ENCODE assay signal across 8 cellular contexts in the genomic region with DNA sequence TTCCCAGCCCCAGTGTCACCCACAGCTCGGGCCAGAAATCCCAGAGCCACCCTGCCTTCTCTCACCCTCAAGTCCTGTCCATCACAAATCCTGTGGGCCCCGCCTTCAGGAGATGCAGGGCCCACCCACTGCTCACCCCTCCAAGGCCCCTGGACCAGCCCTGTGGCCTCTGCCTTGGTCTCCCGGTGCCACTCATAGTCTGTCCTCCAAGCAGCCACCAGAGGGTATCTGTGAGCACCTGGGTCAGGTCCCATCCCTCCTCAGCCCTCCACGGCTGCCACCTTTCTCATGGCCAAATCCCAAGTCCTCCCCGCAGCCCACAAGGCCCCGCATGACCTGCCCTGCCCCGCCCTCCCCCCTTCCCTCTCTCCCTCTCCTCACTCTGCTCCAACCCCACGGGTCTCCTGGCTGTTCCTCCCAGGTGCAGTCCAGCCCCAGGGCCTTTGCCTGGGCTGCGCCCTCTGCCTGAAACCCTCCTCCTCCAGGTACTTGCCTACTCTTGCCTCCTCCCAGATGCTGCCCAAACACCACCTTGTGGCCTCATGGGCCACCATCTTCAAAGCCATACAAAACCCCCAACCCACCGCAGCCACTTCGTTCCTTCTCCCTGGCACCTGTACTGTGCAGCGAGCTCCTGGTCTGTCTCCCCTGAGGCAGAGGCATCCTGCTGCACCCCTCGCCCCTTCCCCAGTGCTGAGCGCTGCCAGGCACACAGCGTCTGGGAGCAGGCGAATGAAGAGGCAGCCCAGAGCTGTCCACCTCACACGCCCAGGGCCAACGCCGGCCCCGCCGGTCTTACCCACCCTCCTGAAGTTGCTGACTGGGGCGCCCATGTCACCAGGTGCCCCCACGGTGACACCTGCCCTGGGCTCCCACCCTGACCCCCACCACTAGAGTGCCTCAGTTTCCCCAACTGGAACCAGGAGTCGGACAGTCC. TPM values are rescaled to one million over a fixed set of nuclear protein-coding genes. Genes with fewer than 3 reads are reported as not detected.
DNase-seq lines count a peak whose midpoint lies in the region; ATAC-seq, FAIRE-seq and TF ChIP-seq lines count a peak whose summit lies in the region.

No MANE protein-coding gene starts in this region.

- H2AFZ ChIP-seq in H1 (ENCODE audit: low read length) (no peak overlapping the region), osteoblast (ENCODE audit: low read length) (no peak overlapping the region)

- TF ChIP-seq POLR2A in A549 (IDR thresholded peaks at IDR 0.05; ENCODE audit: low read length) (no peak), H1 (IDR thresholded peaks at IDR 0.05; ENCODE audit: control extremely low read depth in 1 of 2, low read depth in 2 of 2, low read length in 2 of 2) (no peak)

- TF ChIP-seq CTCF in A549 (IDR thresholded peaks at IDR 0.05): peak; percentile 33; the same call in 1 of the 3 replicates
- peak; percentile 76 for TF ChIP-seq CTCF in GM12872 (IDR thresholded peaks at IDR 0.05; ENCODE audit: insufficient read depth, low read depth, low read length)
- peak; percentile 64 to 77 (median 75) for TF ChIP-seq CTCF in H1 (IDR thresholded peaks at IDR 0.05; ENCODE audit: control extremely low read depth in 1 of 3, insufficient read depth in 1 of 3, low read depth in 1 of 3, low read length in 3 of 3)
- peak; percentile 29 for TF ChIP-seq CTCF in osteoblast (IDR thresholded peaks at IDR 0.05; ENCODE audit: extremely low read depth, low read depth, low read length)

- H4K20me1 ChIP-seq in H1 (replicated peaks in 1 of 2; ENCODE audit: control insufficient read depth in 1 of 2, insufficient read depth in 2 of 2, low read length in 2 of 2) (peaks cover 21 to 33% of the 10 kb centered on the region in 2 experiments), osteoblast (ENCODE audit: insufficient read depth, low read length) (peaks cover 23% of the 10 kb centered on the region)

- no peak overlapping the region for H3K14ac ChIP-seq in H1 (ENCODE audit: insufficient read length)

- H3K27me3 ChIP-seq in H1 (replicated peaks in 1 of 4; ENCODE audit: control insufficient read depth in 3 of 4, extremely low read depth in 1 of 4, insufficient read depth in 3 of 4, low read length in 3 of 4): no peaks in the 10 kb centered on the region
- H3K27me3 ChIP-seq in osteoblast (ENCODE audit: insufficient read depth, low read length): no peaks in the 10 kb centered on the region

- H3K18ac ChIP-seq in H1 (ENCODE audit: extremely low read depth, low read length): no peak overlapping the region

- H3K4me2 ChIP-seq in A549 (no peak overlapping the region), H1 (ENCODE audit: insufficient read depth in 1 of 2, low read depth in 2 of 2, low read length in 2 of 2) (no peak overlapping the region), osteoblast (ENCODE audit: insufficient read depth, low read length) (no peak overlapping the region)

- DNase-seq in A549 (ENCODE audit: low read depth in 1 of 2, low spot score in 1 of 2) (peak; percentile 62 to 72), SHP77 treated with DMSO at 0.1 percent for 48 hours (lab: John Stamatoyannopoulos, UW) (peak; percentile 2), H1 (ENCODE audit: low read depth in 1 of 2, low spot score in 2 of 2) (peak; percentile 54 to 73), osteoblast (ENCODE audit: insufficient read length, low spot score, missing footprints) (peak; percentile 97), GOT3 (lab: John Stamatoyannopoulos, UW) (no peak)

- no peak overlapping the region for H3K4me3 ChIP-seq in A549
- no peak overlapping the region for H3K4me3 ChIP-seq in H1 (ENCODE audit: extremely low read depth in 1 of 4, insufficient read depth in 2 of 4, low read depth in 3 of 4, low read length in 4 of 4)
- H3K4me3 ChIP-seq in osteoblast (ENCODE audit: insufficient read depth, low read length): no peak overlapping the region

- H3K36me3 ChIP-seq in H1 (ENCODE audit: control insufficient read depth in 2 of 4, insufficient read depth in 4 of 4, low read length in 3 of 4) (peaks cover 28 to 85% (median 66%) of the 10 kb centered on the region in 4 experiments), osteoblast (ENCODE audit: insufficient read depth, low read length) (peaks cover 43% of the 10 kb centered on the region)

- peak overlapping the region; percentile 71 for H4K8ac ChIP-seq in H1 (ENCODE audit: extremely low read depth, insufficient read depth, low read length)

- FAIRE-seq in A549 (lab: Jason Lieb, UNC) (no peak), H1 (lab: Jason Lieb, UNC) (no peak)

- peak overlapping the region; percentile 26; the same call in 1 of the 2 replicates for H2BK5ac ChIP-seq in H1 (ENCODE audit: low read depth, low read length)

- TF ChIP-seq EP300 in A549 (IDR thresholded peaks at IDR 0.05): no peak
- TF ChIP-seq EP300 in H1 (IDR thresholded peaks at IDR 0.05; ENCODE audit: borderline replicate concordance in 1 of 2, low read depth in 2 of 2, low read length in 2 of 2): no peak

- H3K4ac ChIP-seq in H1 (replicated peaks; ENCODE audit: insufficient read length, low read depth, low read length): no peak overlapping the region

- no peak overlapping the region for H2BK120ac ChIP-seq in H1 (replicated peaks; ENCODE audit: low read depth, low read length)

- POLR2A ChIA-PET in A549 (lab: Yijun Ruan, JAX) (no interaction called here), H1 (lab: Charles Lee; ENCODE audit: partially characterized antibody) (interaction anchor here (0.6 to 4.8 kb wide), 5 partner anchors 11 to 33 kb away, joined by 3 to 26 read pairs (median 3); a partner anchor contains a TSS)

- no peaks in the 10 kb centered on the region for H3K23me2 ChIP-seq in H1 (ENCODE audit: low read depth, low read length)

- no peak overlapping the region for H2AK5ac ChIP-seq in H1 (ENCODE audit: low read depth, low read length)

- H3K56ac ChIP-seq in H1 (replicated peaks; ENCODE audit: insufficient read length, low read depth, low read length): no peak overlapping the region

- no peak overlapping the region for H3K23ac ChIP-seq in H1 (ENCODE audit: insufficient read length)

- H3K9ac ChIP-seq in H1 (replicated peaks in 1 of 4; ENCODE audit: extremely low read depth in 1 of 4, low read depth in 3 of 4, low read length in 3 of 4): no peak overlapping the region

- peak; percentile 14 to 26; a peak in 2 of 5 replicates for TF ChIP-seq RAD21 in A549 (conservative IDR thresholded peaks at IDR 0.05 in 1 of 2, IDR thresholded peaks at IDR 0.05 in 1 of 2)
- TF ChIP-seq RAD21 in H1 (IDR thresholded peaks at IDR 0.05 in 1 of 2, conservative IDR thresholded peaks at IDR 0.05 in 1 of 2; ENCODE audit: low read depth in 2 of 2, low read length in 2 of 2): peak; percentile 32 to 48; a peak in 3 of 4 replicates

- H3K4me1 ChIP-seq in A549 (no peaks in the 10 kb centered on the region), H1 (replicated peaks in 1 of 4; ENCODE audit: control insufficient read depth in 3 of 4, insufficient read depth in 4 of 4, low read length in 3 of 4) (peaks cover 0 to 8% (median 4%) of the 10 kb centered on the region in 4 experiments; a peak in 3 of 7 replicates), osteoblast (ENCODE audit: insufficient read depth, low read length) (no peaks in the 10 kb centered on the region)

- H2BK15ac ChIP-seq in H1 (ENCODE audit: low read length): no peak overlapping the region

- peaks cover 0 to 4% of the 10 kb centered on the region in 2 experiments; a peak in 1 of 4 replicates for H3K79me2 ChIP-seq in H1 (ENCODE audit: control insufficient read depth in 1 of 2, insufficient read depth in 2 of 2, low read length in 2 of 2)
- H3K79me2 ChIP-seq in osteoblast (ENCODE audit: insufficient read depth, low read length): no peaks in the 10 kb centered on the region

- H4K5ac ChIP-seq in H1 (ENCODE audit: insufficient read length, low read depth, low read length): no peak overlapping the region

- no peak overlapping the region for H4K91ac ChIP-seq in H1 (replicated peaks; ENCODE audit: insufficient read length, low read length)

- H3K79me1 ChIP-seq in H1 (ENCODE audit: low read depth, low read length): peaks cover 3% of the 10 kb centered on the region; the same call in 1 of the 2 replicates

- no peak overlapping the region for H2BK20ac ChIP-seq in H1 (ENCODE audit: low read length)

- CTCF ChIA-PET in A549 (lab: Yijun Ruan, JAX): interaction anchor here (0.7 to 1.7 kb wide), 7 partner anchors 10 to 220 kb away, joined by 3 to 6 read pairs (median 4); no protein-coding TSS in a partner anchor
- CTCF ChIA-PET in H1 (lab: Charles Lee; ENCODE audit: partially characterized antibody): interaction anchor here (0.5 to 2.2 kb wide), 7 partner anchors 10 to 854 kb away, joined by 3 to 10 read pairs (median 3); a partner anchor contains a TSS

- ATAC-seq in A549 (peak; percentile 87 to 93), GM19351 (IDR thresholded peaks at IDR 0.05; ENCODE audit: unreplicated experiment) (no peak), GM21515 (IDR thresholded peaks at IDR 0.05; ENCODE audit: unreplicated experiment) (no peak)

- WGBS in A549 (ENCODE audit: missing lambda C conversion rate): 70% methylated on average over 11 of the region's 24 CpGs
- WGBS in H1 (ENCODE audit: extremely low coverage in 1 of 2, insufficient coverage in 1 of 2, insufficient read length in 1 of 2, insufficient replicate concordance in 2 of 2, low coverage in 1 of 2, low lambda C conversion rate in 2 of 2, missing lambda C conversion rate in 1 of 2), 2 experiments: 88% methylated on average over 19 of the region's 24 CpGs; no CpG with 5 or more reads in 1 of the 2 experiments

- no peak overlapping the region for H3K27ac ChIP-seq in A549
- H3K27ac ChIP-seq in H1 (ENCODE audit: low read depth, low read length): no peak overlapping the region
- H3K27ac ChIP-seq in osteoblast (ENCODE audit: low read depth, low read length): no peak overlapping the region

- H3K9me3 ChIP-seq in A549 (no peaks in the 10 kb centered on the region), H1 (ENCODE audit: insufficient read depth in 2 of 2, low read depth in 1 of 2, low read length in 1 of 2) (no peaks in the 10 kb centered on the region), osteoblast (ENCODE audit: low read depth, low read length) (no peaks in the 10 kb centered on the region)

- H2BK12ac ChIP-seq in H1 (ENCODE audit: low read depth, low read length): no peak overlapping the region

RNA-seq across cellular contexts. Expression of a gene that starts 13.2 kb away (rescaled TPM):
- polyA plus RNA-seq in A549 (2011; rRNA removed) (111 and 136 TPM in 2 replicates), A549 (2017; fragmentation: RNase III; extraction: RNeasy Plus Mini Kit Qiagen cat#74134 plus additional on column Dnase treatment) (152 to 167 TPM (median 159 TPM) in 3 replicates), H1 (2011; rRNA removed) (171 and 209 TPM in 2 replicates)
- 193 and 197 TPM in 2 replicates for polyA plus RNA-seq in A549 (2012; cell fraction: cytosol; rRNA removed)
- polyA plus RNA-seq in A549 (2012; cell fraction: nucleus; rRNA removed): 82.8 and 84.5 TPM in 2 replicates
- 19.2 and 23.4 TPM in 2 replicates for polyA minus RNA-seq in A549 (2011; rRNA and poly(A)+ RNA removed)
- 162 and 179 TPM in 2 replicates for total RNA-seq in H1 (2021; fragmentation: NEBNext Ultra II Directional; extraction: Animal tissue kit (Norgen Biotek cat#: 25700))
- polyA plus RNA-seq in H1 (2011; cell fraction: cytosol; rRNA removed): 116 TPM
- polyA plus RNA-seq in H1 (2011; cell fraction: nucleus; rRNA removed): 97.6 TPM
- 113 to 194 TPM (median 144 TPM) in 4 replicates for polyA plus RNA-seq in H1 (2012, experiment 1 of 2)
- 120 TPM for polyA plus RNA-seq in H1 (2012, experiment 2 of 2)
- polyA plus RNA-seq in H1 (2013, experiment 1 of 2): 158 TPM
- 164 TPM for polyA plus RNA-seq in H1 (2013, experiment 2 of 2)
- 30.3 and 34.7 TPM in 2 replicates for polyA minus RNA-seq in H1 (2011; rRNA and poly(A)+ RNA removed)
- 19.2 TPM for polyA minus RNA-seq in H1 (2011; cell fraction: cytosol; rRNA and poly(A)+ RNA removed)
- 33.2 TPM for polyA minus RNA-seq in H1 (2011; cell fraction: nucleus; rRNA and poly(A)+ RNA removed)
- 37.4 and 39.4 TPM in 2 replicates for total RNA-seq in osteoblast

RNA-seq across cellular contexts. Expression of a gene that starts 25.8 kb away (rescaled TPM):
- 22.7 and 23.3 TPM in 2 replicates for polyA plus RNA-seq in A549 (2011; rRNA removed)
- 50.2 and 74.9 TPM in 2 replicates for polyA plus RNA-seq in A549 (2012; cell fraction: cytosol; rRNA removed)
- polyA plus RNA-seq in A549 (2012; cell fraction: nucleus; rRNA removed): 112 and 145 TPM in 2 replicates
- polyA plus RNA-seq in A549 (2017; fragmentation: RNase III; extraction: RNeasy Plus Mini Kit Qiagen cat#74134 plus additional on column Dnase treatment): 35.1 to 41.4 TPM (median 39.2 TPM) in 3 replicates
- polyA minus RNA-seq in A549 (2011; rRNA and poly(A)+ RNA removed): 24.3 and 28.8 TPM in 2 replicates
- total RNA-seq in H1 (2021; fragmentation: NEBNext Ultra II Directional; extraction: Animal tissue kit (Norgen Biotek cat#: 25700)): 110 and 115 TPM in 2 replicates
- polyA plus RNA-seq in H1 (2011; rRNA removed): 88.2 and 113 TPM in 2 replicates
- polyA plus RNA-seq in H1 (2011; cell fraction: cytosol; rRNA removed): 88.4 TPM
- 124 TPM for polyA plus RNA-seq in H1 (2011; cell fraction: nucleus; rRNA removed)
- polyA plus RNA-seq in H1 (2012, experiment 1 of 2): 35.0 to 76.4 TPM (median 70.7 TPM) in 4 replicates
- 53.8 TPM for polyA plus RNA-seq in H1 (2012, experiment 2 of 2)
- 51.4 TPM for polyA plus RNA-seq in H1 (2013, experiment 1 of 2)
- polyA plus RNA-seq in H1 (2013, experiment 2 of 2): 49.4 TPM
- 30.3 and 32.3 TPM in 2 replicates for polyA minus RNA-seq in H1 (2011; rRNA and poly(A)+ RNA removed)
- polyA minus RNA-seq in H1 (2011; cell fraction: cytosol; rRNA and poly(A)+ RNA removed): 61.4 TPM
- 52.8 TPM for polyA minus RNA-seq in H1 (2011; cell fraction: nucleus; rRNA and poly(A)+ RNA removed)
- 76.9 and 78.5 TPM in 2 replicates for total RNA-seq in osteoblast

RNA-seq across cellular contexts. Expression of a gene that starts 34.0 kb away (rescaled TPM):
- polyA plus RNA-seq in A549 (2011; rRNA removed) (21.3 and 25.6 TPM in 2 replicates), A549 (2017; fragmentation: RNase III; extraction: RNeasy Plus Mini Kit Qiagen cat#74134 plus additional on column Dnase treatment) (49.5 to 55.9 TPM (median 52.6 TPM) in 3 replicates), H1 (2011; rRNA removed) (241 and 471 TPM in 2 replicates)
- polyA plus RNA-seq in A549 (2012; cell fraction: cytosol; rRNA removed): 69.3 and 115 TPM in 2 replicates
- 120 and 225 TPM in 2 replicates for polyA plus RNA-seq in A549 (2012; cell fraction: nucleus; rRNA removed)
- polyA minus RNA-seq in A549 (2011; rRNA and poly(A)+ RNA removed): 10.7 and 18.9 TPM in 2 replicates
- total RNA-seq in H1 (2021; fragmentation: NEBNext Ultra II Directional; extraction: Animal tissue kit (Norgen Biotek cat#: 25700)): 340 and 348 TPM in 2 replicates
- 271 TPM for polyA plus RNA-seq in H1 (2011; cell fraction: cytosol; rRNA removed)
- 468 TPM for polyA plus RNA-seq in H1 (2011; cell fraction: nucleus; rRNA removed)
- polyA plus RNA-seq in H1 (2012, experiment 1 of 2): 258 to 276 TPM (median 262 TPM) in 4 replicates
- 216 TPM for polyA plus RNA-seq in H1 (2012, experiment 2 of 2)
- polyA plus RNA-seq in H1 (2013, experiment 1 of 2): 188 TPM
- polyA plus RNA-seq in H1 (2013, experiment 2 of 2): 190 TPM
- 47.7 and 78.0 TPM in 2 replicates for polyA minus RNA-seq in H1 (2011; rRNA and poly(A)+ RNA removed)
- polyA minus RNA-seq in H1 (2011; cell fraction: cytosol; rRNA and poly(A)+ RNA removed): 232 TPM
- polyA minus RNA-seq in H1 (2011; cell fraction: nucleus; rRNA and poly(A)+ RNA removed): 124 TPM
- 46.6 and 55.0 TPM in 2 replicates for total RNA-seq in osteoblast

RNA-seq across cellular contexts. Expression of a gene that starts 50.3 kb away (rescaled TPM):
- polyA plus RNA-seq in A549 (2011; rRNA removed) (1.4 and 2.1 TPM in 2 replicates), A549 (2017; fragmentation: RNase III; extraction: RNeasy Plus Mini Kit Qiagen cat#74134 plus additional on column Dnase treatment) (6.6 to 7.5 TPM (median 7.1 TPM) in 3 replicates), H1 (2011; rRNA removed) (20.8 and 32.1 TPM in 2 replicates)
- 6.7 and 13.1 TPM in 2 replicates for polyA plus RNA-seq in A549 (2012; cell fraction: cytosol; rRNA removed)
- polyA plus RNA-seq in A549 (2012; cell fraction: nucleus; rRNA removed): 5.6 and 10.5 TPM in 2 replicates
- 2.9 and 4.6 TPM in 2 replicates for polyA minus RNA-seq in A549 (2011; rRNA and poly(A)+ RNA removed)
- total RNA-seq in H1 (2021; fragmentation: NEBNext Ultra II Directional; extraction: Animal tissue kit (Norgen Biotek cat#: 25700)): 78.8 and 83.4 TPM in 2 replicates
- 26.0 TPM for polyA plus RNA-seq in H1 (2011; cell fraction: cytosol; rRNA removed)
- polyA plus RNA-seq in H1 (2011; cell fraction: nucleus; rRNA removed): 30.2 TPM
- polyA plus RNA-seq in H1 (2012, experiment 1 of 2): 18.2 to 26.2 TPM (median 24.6 TPM) in 4 replicates
- polyA plus RNA-seq in H1 (2012, experiment 2 of 2): 15.1 TPM
- polyA plus RNA-seq in H1 (2013, experiment 1 of 2): 41.2 TPM
- polyA plus RNA-seq in H1 (2013, experiment 2 of 2): 41.1 TPM
- polyA minus RNA-seq in H1 (2011; rRNA and poly(A)+ RNA removed): 3.1 and 6.7 TPM in 2 replicates
- polyA minus RNA-seq in H1 (2011; cell fraction: cytosol; rRNA and poly(A)+ RNA removed): 76.2 TPM
- 34.3 TPM for polyA minus RNA-seq in H1 (2011; cell fraction: nucleus; rRNA and poly(A)+ RNA removed)
- total RNA-seq in osteoblast: 38.0 and 47.0 TPM in 2 replicates

Comparison
In these comparisons a context has a peak if more than half of its experiments do, and no peak if none do; other contexts are left out.
1. ATAC-seq: peak in A549 (2 of 2); none in GM19351 (single experiment) and GM21515 (single experiment).
2. Peak in every context shown above with its lines, with median percentiles within 50 percentile points of each other: CTCF ChIP-seq.